In the genomic region with DNA sequence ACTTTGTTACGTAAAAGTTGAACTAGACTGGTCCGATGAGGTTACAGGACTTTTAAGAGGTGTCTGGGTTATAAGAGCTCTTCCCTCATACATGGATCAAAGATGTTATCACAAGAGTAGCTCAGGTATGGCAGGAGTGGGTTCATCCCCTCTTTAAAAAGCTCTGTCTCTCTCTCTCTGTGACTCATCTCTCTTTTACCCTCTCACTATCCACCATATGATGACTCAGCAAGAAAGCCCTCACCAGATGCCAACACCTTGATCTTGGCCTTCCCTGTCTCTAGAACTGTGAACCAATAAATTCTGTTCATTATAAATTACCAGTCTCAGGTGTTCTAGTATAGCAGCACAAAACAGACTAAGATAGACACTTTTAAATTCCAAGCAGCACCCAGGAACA, we compare ENCODE assay signal across 28 cellular contexts. TPM values are rescaled to one million over a fixed set of nuclear protein-coding genes. Genes with fewer than 3 reads are reported as not detected.
DNase-seq lines count a peak whose midpoint lies in the region; ATAC-seq, FAIRE-seq and TF ChIP-seq lines count a peak whose summit lies in the region.
"Had no signal": no experiment of that assay in that cellular context is flagged by ENCODE, and none has a peak within 500 bp of the region (broad histone marks: within the 10 kb centered on the region; RNA-seq: fewer than 3 reads in every experiment).

No MANE protein-coding gene starts in this region.

- H3K36me3 Mint-ChIP-seq in WTC11, result no peaks in the 10 kb centered on the region
- no peaks in the 10 kb centered on the region for H3K36me3 Mint-ChIP-seq in activated T-helper 1 cell treated with anti-CD3 and anti-CD28 coated beads, Interleukin-12 subunit alpha, Interleukin-12 subunit beta, Interleukin-2, Interleukin-4 antibody, amounts not matched to agents 30 ng/mL and 10 ng/mL and 1 ng/mL, durations not matched to agents 14 hours and 24 hours and 36 hours (ENCODE audit: low read depth)
- H3K36me3 Mint-ChIP-seq: natural killer cell had no signal

- H3K4me1 ChIP-seq in A549 (peaks cover 28% of the 10 kb centered on the region), HCT116 (ENCODE audit: control insufficient read depth in 1 of 2, insufficient read depth in 2 of 2, low read length in 2 of 2) (peaks cover 32 to 40% of the 10 kb centered on the region in 2 experiments)
- H3K4me1 ChIP-seq: Caco-2, transverse colon had no signal

- no peaks in the 10 kb centered on the region for H3K9me2 ChIP-seq in HCT116 (ENCODE audit: insufficient read depth)
- H3K9me2 ChIP-seq: SK-N-SH had no signal

- POLR2A ChIA-PET in A549 (lab: Yijun Ruan, JAX), result no interaction called here
- POLR2A ChIA-PET in HCT116 (lab: Charles Lee), result no interaction called here
- POLR2A ChIA-PET in WTC11 (lab: Charles Lee), result no interaction called here

- RAD21 ChIA-PET in HCT116 (lab: Charles Lee; ENCODE audit: low non-redundant PET in 1 of 2, low total read pairs in 2 of 2, uncharacterized antibody in 2 of 2, unreplicated experiment in 2 of 2), result interaction anchor here in 1 of 2 experiments (0.6 kb wide), 1 partner anchor 219 kb away, joined by 3 read pairs; no protein-coding TSS in a partner anchor

- peak overlapping the region; percentile 10 for H2AFZ ChIP-seq in HCT116 (ENCODE audit: low read depth, low read length, poor library complexity, severe bottlenecking)

- no TSS peak for BruUV-seq in HCT116 (replicated peaks; lab: Mats Ljungman, UMichigan)

- no peak for TF ChIP-seq RAD21 in A549 (conservative IDR thresholded peaks at IDR 0.05 in 1 of 2, IDR thresholded peaks at IDR 0.05 in 1 of 2)
- TF ChIP-seq RAD21 in HCT116 (IDR thresholded peaks at IDR 0.05; ENCODE audit: low read depth), result no peak

- ATAC-seq in A549, result peak; percentile 41 to 56; a peak in 4 of 6 replicates
- ATAC-seq in HCT116, result peak; percentile 59
- no peak for ATAC-seq in WTC11
- ATAC-seq: natural killer cell had no signal

- peaks cover 33% of the 10 kb centered on the region for H3K4me1 Mint-ChIP-seq in WTC11
- H3K4me1 Mint-ChIP-seq in activated T-helper 1 cell treated with anti-CD3 and anti-CD28 coated beads, Interleukin-12 subunit alpha, Interleukin-12 subunit beta, Interleukin-2, Interleukin-4 antibody, amounts not matched to agents 30 ng/mL and 10 ng/mL and 1 ng/mL, durations not matched to agents 14 hours and 24 hours and 36 hours (ENCODE audit: low read depth), result no peaks in the 10 kb centered on the region
- H3K4me1 Mint-ChIP-seq: natural killer cell had no signal

- no peak for TF ChIP-seq EP300 in A549 (IDR thresholded peaks at IDR 0.05)

- H3K4me3 ChIP-seq in A549 (no peak overlapping the region), HCT116 (replicated peaks in 1 of 2; ENCODE audit: low read depth in 1 of 2, low read length in 2 of 2) (no peak overlapping the region)
- H3K4me3 ChIP-seq: smooth muscle cell, stomach, transverse colon had no signal

- no peaks in the 10 kb centered on the region for H3K9me3 ChIP-seq in A549
- no peaks in the 10 kb centered on the region for H3K9me3 ChIP-seq in HCT116 (ENCODE audit: control insufficient read depth in 1 of 2, insufficient read depth in 1 of 2, low read depth in 1 of 2, low read length in 2 of 2)
- H3K9me3 ChIP-seq: Caco-2, SK-N-SH, stomach, transverse colon had no signal

- CTCF ChIA-PET in A549 (lab: Yijun Ruan, JAX), result interaction anchor here (0.8 to 1.7 kb wide), 5 partner anchors 12 to 150 kb away, joined by 3 to 5 read pairs (median 4); no protein-coding TSS in a partner anchor
- CTCF ChIA-PET in HCT116 (lab: Charles Lee), result no interaction called here
- CTCF ChIA-PET in WTC11 (lab: Charles Lee), result no interaction called here

- no peaks in the 10 kb centered on the region for H3K79me2 ChIP-seq in HCT116 (ENCODE audit: insufficient read depth, low read length)

- no peak for FAIRE-seq in A549 (lab: Jason Lieb, UNC)
- FAIRE-seq: endothelial cell of umbilical vein had no signal

- H3K4me3 Mint-ChIP-seq in WTC11, result no peak overlapping the region
- H3K4me3 Mint-ChIP-seq in activated T-helper 1 cell treated with anti-CD3 and anti-CD28 coated beads, Interleukin-12 subunit alpha, Interleukin-12 subunit beta, Interleukin-2, Interleukin-4 antibody, amounts not matched to agents 30 ng/mL and 10 ng/mL and 1 ng/mL, durations not matched to agents 14 hours and 24 hours and 36 hours, result no peak overlapping the region
- H3K4me3 Mint-ChIP-seq: activated T-cell treated with anti-CD3 and anti-CD28 coated beads, Interleukin-2, amount 50 U/mL, for 4 hours; natural killer cell had no signal

- H3K27me3 Mint-ChIP-seq in WTC11 (ENCODE audit: low read depth), result no peaks in the 10 kb centered on the region; the same call in 1 of the 2 replicates
- H3K27me3 Mint-ChIP-seq in activated T-helper 1 cell treated with anti-CD3 and anti-CD28 coated beads, Interleukin-12 subunit alpha, Interleukin-12 subunit beta, Interleukin-2, Interleukin-4 antibody, amounts not matched to agents 30 ng/mL and 10 ng/mL and 1 ng/mL, durations not matched to agents 14 hours and 24 hours and 36 hours (ENCODE audit: insufficient read depth), result peaks cover 4% of the 10 kb centered on the region

- no peaks in the 10 kb centered on the region for H4K20me1 ChIP-seq in HCT116 (ENCODE audit: insufficient read depth)

- peaks cover 24% of the 10 kb centered on the region for H3K9me3 Mint-ChIP-seq in WTC11
- no peaks in the 10 kb centered on the region for H3K9me3 Mint-ChIP-seq in activated T-helper 1 cell treated with anti-CD3 and anti-CD28 coated beads, Interleukin-12 subunit alpha, Interleukin-12 subunit beta, Interleukin-2, Interleukin-4 antibody, amounts not matched to agents 30 ng/mL and 10 ng/mL and 1 ng/mL, durations not matched to agents 14 hours and 24 hours and 36 hours
- H3K9me3 Mint-ChIP-seq: activated T-cell treated with anti-CD3 and anti-CD28 coated beads, Interleukin-2, amount 50 U/mL, for 4 hours; natural killer cell had no signal

- in situ Hi-C loops in GM13977 (cut with MboI; ENCODE audit: low pct_unique_long_range_greater_than_20kb, low sequenced_read_pairs, unreplicated experiment), result no loop called here

- TF ChIP-seq CTCF in A549 (IDR thresholded peaks at IDR 0.05) (no peak), HCT116 (IDR thresholded peaks at IDR 0.05 in 2 of 3, conservative IDR thresholded peaks at IDR 0.05 in 1 of 3; ENCODE audit: borderline replicate concordance in 1 of 3, insufficient read depth in 1 of 3, low read depth in 2 of 3, low read length in 2 of 3) (no peak), WTC11 (IDR thresholded peaks at IDR 0.05) (no peak), GM13977 (IDR thresholded peaks at IDR 0.05; ENCODE audit: extremely low read depth, insufficient read depth, missing control alignments) (no peak)

- H3K36me3 ChIP-seq in HCT116 (ENCODE audit: control insufficient read depth in 1 of 2, insufficient read depth in 2 of 2, low read length in 2 of 2), result no peaks in the 10 kb centered on the region
- H3K36me3 ChIP-seq: stomach, transverse colon had no signal

- no peak for TF ChIP-seq POLR2A in A549 (IDR thresholded peaks at IDR 0.05; ENCODE audit: low read length)
- TF ChIP-seq POLR2A in HCT116 (IDR thresholded peaks at IDR 0.05; ENCODE audit: borderline replicate concordance, extremely low read depth, insufficient read depth, insufficient read length), result no peak

- intact Hi-C loops in HCT116 (cut with micrococcal nuclease), result no loop called here
- intact Hi-C loops in activated T-helper 1 cell treated with anti-CD3 and anti-CD28 coated beads, Interleukin-12 subunit alpha, Interleukin-12 subunit beta, Interleukin-2, Interleukin-4 antibody, amounts not matched to agents 30 ng/mL and 10 ng/mL and 1 ng/mL, durations not matched to agents 14 hours and 24 hours and 36 hours (cut with micrococcal nuclease), result no loop called here

- no peaks in the 10 kb centered on the region for H3K27me3 ChIP-seq in HCT116 (ENCODE audit: insufficient read depth, low read length)
- H3K27me3 ChIP-seq: stomach, transverse colon had no signal

- DNase-seq in A549 (ENCODE audit: low read depth in 1 of 2, low spot score in 1 of 2), result peak in 1 of 2 experiments; percentile 51
- DNase-seq in HCT116 (ENCODE audit: low read depth, low spot score), result no peak
- no peak for DNase-seq in WTC11 (ENCODE audit: low spot score)
- DNase-seq in kidney tubule cell (ENCODE audit: low spot score), result peak; percentile 49
- DNase-seq in activated T-cell treated with anti-CD3 and anti-CD28 coated beads, Interleukin-2, amount 50 U/mL, for 1 hour, result no peak
- DNase-seq in activated T-helper 1 cell treated with anti-CD3 and anti-CD28 coated beads, Interleukin-12 subunit alpha, Interleukin-12 subunit beta, Interleukin-2, Interleukin-4 antibody, amounts not matched to agents 30 ng/mL and 10 ng/mL and 1 ng/mL, durations not matched to agents 14 hours and 24 hours and 36 hours (ENCODE audit: low spot score), result no peak
- no peak for DNase-seq in GM13977 (ENCODE audit: low spot score)
- DNase-seq: activated CD4-positive, alpha-beta T cell treated with anti-CD3 and anti-CD28 coated beads for 4 hours; activated naive CD4-positive, alpha-beta T cell; activated T-cell treated with anti-CD3 and anti-CD28 coated beads, Interleukin-2, amount 50 U/mL, for 4 hours; Caco-2; glutamatergic neuron; HCEC 1CT; islet precursor cell; Karpas-422; natural killer cell; NCI-H524 treated with DMSO at 0.1 percent for 48 hours; SK-N-SH; stimulated activated CD8-positive, alpha-beta memory T cell treated with anti-CD3 and anti-CD28 coated beads, Interleukin-4, amount 100 ng/mL, for 48 hours; transverse colon had no signal

- 76% methylated on average over 2 of the region's 2 CpGs for WGBS in A549 (ENCODE audit: missing lambda C conversion rate)

- peak overlapping the region; percentile 8; the same call in 1 of the 2 replicates for H3K27ac Mint-ChIP-seq in WTC11
- no peak overlapping the region for H3K27ac Mint-ChIP-seq in activated T-helper 1 cell treated with anti-CD3 and anti-CD28 coated beads, Interleukin-12 subunit alpha, Interleukin-12 subunit beta, Interleukin-2, Interleukin-4 antibody, amounts not matched to agents 30 ng/mL and 10 ng/mL and 1 ng/mL, durations not matched to agents 14 hours and 24 hours and 36 hours
- H3K27ac Mint-ChIP-seq: natural killer cell had no signal

- H3K27ac ChIP-seq in A549 (peak overlapping the region; percentile 31 to 81; a peak in 5 of 6 replicates), HCT116 (ENCODE audit: low read depth, low read length) (peak overlapping the region; percentile 51; the same call in 1 of the 2 replicates)
- H3K27ac ChIP-seq: C4-2B, transverse colon had no signal

- H3K4me2 ChIP-seq in A549 (peak overlapping the region; percentile 54), HCT116 (ENCODE audit: low read length) (peak overlapping the region; percentile 59)
- H3K4me2 ChIP-seq: SK-N-SH, smooth muscle cell had no signal

- H3K9ac ChIP-seq in HCT116 (ENCODE audit: low read length), result no peak overlapping the region
- H3K9ac ChIP-seq: SK-N-SH had no signal

RNA-seq across cellular contexts. Expression of a gene that starts 1.9 kb away (rescaled TPM):
- polyA plus RNA-seq in A549 (2011; rRNA removed) (0.09 and 0.15 TPM in 2 replicates), A549 (2017; fragmentation: RNase III; extraction: RNeasy Plus Mini Kit Qiagen cat#74134 plus additional on column Dnase treatment) (0.49 to 0.58 TPM (median 0.50 TPM) in 3 replicates)
- 0.18 and 0.26 TPM in 2 replicates for polyA plus RNA-seq in A549 (2012; cell fraction: cytosol; rRNA removed)
- polyA plus RNA-seq in A549 (2012; cell fraction: nucleus; rRNA removed), result 0.05 and 0.24 TPM in 2 replicates
- polyA minus RNA-seq in A549 (2011; rRNA and poly(A)+ RNA removed), result not detected in 2 replicates
- total RNA-seq in HCT116 (2021; ENCODE audit: unreplicated experiment) (not detected), WTC11 (2021) (0.09 to 0.48 TPM (median 0.41 TPM) in 3 replicates)
- polyA plus RNA-seq in HCT116 (2012), result not detected in 2 replicates
- not detected in 2 replicates for total RNA-seq in activated T-helper 1 cell treated with anti-CD3 and anti-CD28 coated beads, Interleukin-12 subunit alpha, Interleukin-12 subunit beta, Interleukin-2, Interleukin-4 antibody, amounts not matched to agents 30 ng/mL and 10 ng/mL and 1 ng/mL, durations not matched to agents 14 hours and 24 hours and 36 hours
- total RNA-seq: activated CD8-positive, alpha-beta memory T cell treated with anti-CD3 and anti-CD28 coated beads for 36 hours; activated T-cell treated with anti-CD3 and anti-CD28 coated beads, Interleukin-2, amount 50 U/mL, for 4 hours; Caco-2; chondrocyte; endothelial cell of umbilical vein; liver; natural killer cell; osteoblast; smooth muscle cell; transverse colon had no signal
- polyA plus RNA-seq: endothelial cell of umbilical vein, liver, SK-N-SH, smooth muscle cell, stomach had no signal
